8 cellular contexts compared by ENCODE assay signal in genomic region chr12:64625243-64626077, GRCh38. TPM values are rescaled to one million over a fixed set of nuclear protein-coding genes. Genes with fewer than 3 reads are reported as not detected.
DNase-seq lines count a peak whose midpoint lies in the region; ATAC-seq and TF ChIP-seq lines count a peak whose summit lies in the region.

No MANE protein-coding gene starts in this region.

- peaks cover 26% of the 10 kb centered on the region for H3K36me3 ChIP-seq in OCI-LY7 (ENCODE audit: insufficient read depth, low read length)
- H3K36me3 ChIP-seq in right atrium auricular region, result no peaks in the 10 kb centered on the region

- no peak for TF ChIP-seq CTCF in OCI-LY7 (conservative IDR thresholded peaks at IDR 0.05; ENCODE audit: low read length)
- TF ChIP-seq CTCF in right atrium auricular region (IDR thresholded peaks at IDR 0.05), result no peak

- H3K9me2 ChIP-seq in OCI-LY7 (ENCODE audit: insufficient read depth, low read length), result no peaks in the 10 kb centered on the region

- CTCF ChIA-PET in OCI-LY7 (lab: Charles Lee; ENCODE audit: unreplicated experiment), result interaction anchor here (0.9 to 1.1 kb wide), 2 partner anchors 17 to 18 kb away, joined by 3 read pairs; no protein-coding TSS in a partner anchor

- H3K27me3 ChIP-seq in right atrium auricular region, result no peaks in the 10 kb centered on the region

- H3K4me3 ChIP-seq in OCI-LY7 (ENCODE audit: low read depth, low read length, poor library complexity, severe bottlenecking), result peak overlapping the region; percentile 64
- H3K4me3 ChIP-seq in right atrium auricular region, result peak overlapping the region in 1 of 2 donors; percentile 39

- ATAC-seq in GM18505 (IDR thresholded peaks at IDR 0.05; ENCODE audit: unreplicated experiment), result peak; percentile 42
- ATAC-seq in HG02885 (IDR thresholded peaks at IDR 0.05; ENCODE audit: poor library complexity, unreplicated experiment), result peak; percentile 54

- H3K79me2 ChIP-seq in OCI-LY7 (ENCODE audit: insufficient read depth, low read depth, low read length), result peaks cover 98% of the 10 kb centered on the region

- H3K27ac ChIP-seq in OCI-LY7 (ENCODE audit: low read depth, low read length, poor library complexity, severe bottlenecking) (peak overlapping the region; percentile 60), right atrium auricular region (peak overlapping the region; percentile 83 to 88)

- POLR2A ChIA-PET in OCI-LY7 (lab: Charles Lee), result interaction anchor here (0.6 to 2.8 kb wide), 11 partner anchors 9 to 55 kb away, joined by 3 to 14 read pairs (median 5); partner anchors contain the start of gene RASSF3

- BruUV-seq in OCI-LY7 (replicated peaks; lab: Mats Ljungman, UMichigan), result no TSS peak

- H4K20me1 ChIP-seq in OCI-LY7 (ENCODE audit: insufficient read depth, low read length), result no peaks in the 10 kb centered on the region; the same call in 1 of the 2 replicates

- no peak for TF ChIP-seq POLR2A in GM18505 (IDR thresholded peaks at IDR 0.05; ENCODE audit: borderline replicate concordance, extremely low read depth, insufficient read depth, insufficient read length)

- peaks cover 49% of the 10 kb centered on the region for H3K4me1 ChIP-seq in OCI-LY7 (ENCODE audit: insufficient read depth, low read length, poor library complexity, severe bottlenecking)
- H3K4me1 ChIP-seq in right atrium auricular region, result peaks cover 0 to 66% of the 10 kb centered on the region in 2 donors

- H3K4me2 ChIP-seq in OCI-LY7 (ENCODE audit: low read length), result peak overlapping the region; percentile 91

- intact Hi-C loops in OCI-LY7 (cut with micrococcal nuclease; ENCODE audit: unreplicated experiment), result no loop called here

- no peaks in the 10 kb centered on the region for H3K9me3 ChIP-seq in OCI-LY7 (ENCODE audit: low read length)
- no peaks in the 10 kb centered on the region for H3K9me3 ChIP-seq in right atrium auricular region

- DNase-seq in A172 (ENCODE audit: low spot score), result peak; percentile 85
- DNase-seq in OCI-LY7 (ENCODE audit: low spot score), result peak; percentile 54
- DNase-seq in amniotic stem cell (lab: John Stamatoyannopoulos, UW), result peak; percentile 70
- DNase-seq in right atrium auricular region (ENCODE audit: low spot score), result no peak
- DNase-seq in renal cortical epithelial cell (ENCODE audit: low read depth), result peak; percentile 92
- no peak for DNase-seq in DMS153 (lab: John Stamatoyannopoulos, UW)

- H2AFZ ChIP-seq in OCI-LY7 (ENCODE audit: low read length), result peak overlapping the region; percentile 48; the same call in 1 of the 2 replicates

RNA-seq across cellular contexts. Expression of gene RASSF3, which starts 15.2 kb away (rescaled TPM):
- 21.4 and 23.0 TPM in 2 replicates for total RNA-seq in A172 (2014; rRNA removed; shearing (Covaris generic))
- 13.8 and 16.3 TPM in 2 replicates for total RNA-seq in OCI-LY7 (2014; rRNA removed; shearing (Covaris generic))
- total RNA-seq in OCI-LY7 (2022) (49.9 and 50.8 TPM in 2 replicates), right atrium auricular region (10 to 100 TPM; 55.4 to 88.4 TPM), renal cortical epithelial cell (16.0 and 29.7 TPM in 2 replicates)

Comparison
In these comparisons a context has a peak if more than half of its experiments do, and no peak if none do; other contexts are left out.
1. DNase-seq: peak in A172 (single experiment), OCI-LY7 (single experiment), amniotic stem cell (single experiment) and renal cortical epithelial cell (single experiment); none in right atrium auricular region (single experiment) and DMS153 (single experiment).